In the genomic region with DNA sequence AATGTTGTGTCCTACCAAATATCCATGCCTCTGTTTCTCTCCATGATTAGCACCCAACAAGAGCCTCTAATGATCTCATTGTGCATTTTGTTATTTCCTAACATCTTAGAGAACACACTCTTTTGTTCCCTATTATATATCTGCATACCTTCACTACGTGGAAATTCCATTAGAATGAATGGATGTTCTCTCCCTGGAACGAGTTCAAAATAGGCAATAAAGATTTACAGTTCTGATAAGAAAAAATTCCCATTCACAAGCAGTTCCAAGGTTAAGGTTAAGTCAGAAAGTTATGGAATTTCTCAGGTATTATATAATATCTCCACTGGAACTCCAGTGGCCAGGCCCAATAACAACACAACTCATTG, we compare ENCODE assay signal across 23 cellular contexts.
A peak's percentile ranks its signal among the peaks of the same experiment; 100 is the strongest.
DNase-seq lines count a peak whose midpoint lies in the region; ATAC-seq and TF ChIP-seq lines count a peak whose summit lies in the region.
"Had no signal": no experiment of that assay in that cellular context is flagged by ENCODE, and none has a peak within 500 bp of the region (broad histone marks: within the 10 kb centered on the region; RNA-seq: fewer than 3 reads in every experiment).

No MANE protein-coding gene starts in this region.

- DNase-seq in EH (ENCODE audit: low read depth) (peak; percentile 7), PC-3 (peak; percentile 72), dermis blood vessel endothelial cell (peak; percentile 46), renal cortical epithelial cell (ENCODE audit: low read depth) (peak; percentile 31), sigmoid colon (no peak), iPS-NIHi7 (ENCODE audit: extremely low spot score) (no peak)
- no peak for DNase-seq in activated CD8-positive, alpha-beta T cell treated with anti-CD3 and anti-CD28 coated beads, Interleukin-2, amount 10 ng/mL, durations not matched to agents 7 days and 5 days
- DNase-seq: activated CD4-positive, CD25-positive, alpha-beta regulatory T cell treated with anti-CD3 and anti-CD28 coated beads, Interleukin-2, amount 50 U/mL, for 72 hours; activated naive CD4-positive, alpha-beta T cell treated with anti-CD3 and anti-CD28 coated beads for 36 hours; activated T-cell treated with anti-CD3 and anti-CD28 coated beads, Interleukin-2, amount 50 U/mL, for 4 hours; anterior cingulate cortex; C1 segment of cervical spinal cord; effector memory CD4-positive, alpha-beta T cell; mesenchymal stem cell; MV-4-11; naive thymus-derived CD4-positive, alpha-beta T cell; NCI-H187 treated with DMSO at 0.1 percent for 48 hours; NCI-H748 treated with DMSO at 0.1 percent for 48 hours; stimulated activated CD4-positive, alpha-beta T cell treated with anti-CD3 and anti-CD28 coated beads, Interleukin-12 subunit alpha, Interleukin-12 subunit beta, amount 100 ng/mL, for 4 hours; stomach; T-cell had no signal

- TF ChIP-seq CTCF in PC-3 (conservative IDR thresholded peaks at IDR 0.05; ENCODE audit: low read depth, low read length) (no peak), sigmoid colon (IDR thresholded peaks at IDR 0.05) (no peak)

- H3K36me3 ChIP-seq in PC-3 (ENCODE audit: low read depth, low read length) (no peaks in the 10 kb centered on the region), sigmoid colon (no peaks in the 10 kb centered on the region)
- H3K36me3 ChIP-seq: stomach had no signal

- no peak overlapping the region for H3K9ac ChIP-seq in PC-3 (ENCODE audit: low read length)

- intact Hi-C loops in PC-3 (cut with micrococcal nuclease) (no loop called here), sigmoid colon (cut with DNase I) (no loop called here)

- no peaks in the 10 kb centered on the region for H3K36me3 Mint-ChIP-seq in activated CD8-positive, alpha-beta T cell treated with anti-CD3 and anti-CD28 coated beads, Interleukin-2, amount 10 ng/mL, durations not matched to agents 7 days and 5 days (ENCODE audit: low read depth)
- H3K36me3 Mint-ChIP-seq: naive thymus-derived CD4-positive, alpha-beta T cell; T-cell had no signal

- no peaks in the 10 kb centered on the region for H3F3A ChIP-seq in PC-3 (ENCODE audit: low read length, unreplicated experiment)

- H3K27ac ChIP-seq in PC-3 (ENCODE audit: low read length) (no peak overlapping the region), sigmoid colon (no peak overlapping the region)
- H3K27ac ChIP-seq: stomach had no signal

- no peaks in the 10 kb centered on the region for H3K79me2 ChIP-seq in PC-3 (ENCODE audit: low read length)

- no peaks in the 10 kb centered on the region for H3K9me2 ChIP-seq in PC-3 (replicated peaks; ENCODE audit: low read length)

- no TSS peak for BruUV-seq in PC-3 (replicated peaks; lab: Mats Ljungman, UMichigan)

- H3K9me3 ChIP-seq in PC-3 (ENCODE audit: low read length) (no peaks in the 10 kb centered on the region), sigmoid colon (no peaks in the 10 kb centered on the region)
- H3K9me3 ChIP-seq: stomach had no signal

- H3K4me1 ChIP-seq in PC-3 (ENCODE audit: insufficient read depth, low read length) (peaks cover 11% of the 10 kb centered on the region), sigmoid colon (no peaks in the 10 kb centered on the region)

- no peak overlapping the region for H3K4me3 Mint-ChIP-seq in activated CD8-positive, alpha-beta T cell treated with anti-CD3 and anti-CD28 coated beads, Interleukin-2, amount 10 ng/mL, durations not matched to agents 7 days and 5 days
- H3K4me3 Mint-ChIP-seq: activated naive CD4-positive, alpha-beta T cell treated with anti-CD3 and anti-CD28 coated beads for 36 hours; activated T-cell treated with anti-CD3 and anti-CD28 coated beads, Interleukin-2, amount 50 U/mL, for 4 hours; naive thymus-derived CD4-positive, alpha-beta T cell; T-cell had no signal

- CTCF ChIA-PET in PC-3 (lab: Charles Lee): no interaction called here
- CTCF ChIA-PET in activated CD8-positive, alpha-beta T cell treated with anti-CD3 and anti-CD28 coated beads, Interleukin-2, amount 10 ng/mL, durations not matched to agents 7 days and 5 days (lab: Charles Lee): no interaction called here

- H4K20me1 ChIP-seq in PC-3 (ENCODE audit: low read length): no peaks in the 10 kb centered on the region

- no peak overlapping the region for H3K27ac Mint-ChIP-seq in activated CD8-positive, alpha-beta T cell treated with anti-CD3 and anti-CD28 coated beads, Interleukin-2, amount 10 ng/mL, durations not matched to agents 7 days and 5 days
- H3K27ac Mint-ChIP-seq: activated naive CD4-positive, alpha-beta T cell treated with anti-CD3 and anti-CD28 coated beads for 36 hours; naive thymus-derived CD4-positive, alpha-beta T cell; T-cell had no signal

- POLR2A ChIA-PET in PC-3 (lab: Charles Lee; ENCODE audit: unreplicated experiment): no interaction called here
- POLR2A ChIA-PET in activated CD8-positive, alpha-beta T cell treated with anti-CD3 and anti-CD28 coated beads, Interleukin-2, amount 10 ng/mL, durations not matched to agents 7 days and 5 days (lab: Charles Lee): interaction anchor here (0.7 kb wide), 1 partner anchor 434 kb away, joined by 4 read pairs; no protein-coding TSS in a partner anchor

- ATAC-seq in PC-3 (no peak), GM21717 (IDR thresholded peaks at IDR 0.05; ENCODE audit: unreplicated experiment) (no peak)
- ATAC-seq in activated CD8-positive, alpha-beta T cell treated with anti-CD3 and anti-CD28 coated beads, Interleukin-2, amount 10 ng/mL, durations not matched to agents 7 days and 5 days: no peak
- ATAC-seq: activated T-cell treated with anti-CD3 and anti-CD28 coated beads, Interleukin-2, amount 50 U/mL, for 4 hours; K562; naive thymus-derived CD4-positive, alpha-beta T cell; T-cell had no signal

- H2AFZ ChIP-seq in PC-3 (ENCODE audit: low read length): no peak overlapping the region

- H3K4me3 ChIP-seq in PC-3 (ENCODE audit: low read length): no peak overlapping the region
- no peak overlapping the region for H3K4me3 ChIP-seq in sigmoid colon
- H3K4me3 ChIP-seq: K562, stomach had no signal

- no peak overlapping the region for H3K4me2 ChIP-seq in PC-3 (ENCODE audit: low read length)

- TF ChIP-seq EP300 in sigmoid colon (IDR thresholded peaks at IDR 0.05): no peak

- H3K27me3 ChIP-seq in PC-3 (ENCODE audit: low read length) (no peaks in the 10 kb centered on the region), sigmoid colon (no peaks in the 10 kb centered on the region)
- H3K27me3 ChIP-seq: stomach had no signal

- no peak for TF ChIP-seq POLR2A in sigmoid colon (IDR thresholded peaks at IDR 0.05)

- peaks cover 7% of the 10 kb centered on the region for H3K27me3 Mint-ChIP-seq in activated CD8-positive, alpha-beta T cell treated with anti-CD3 and anti-CD28 coated beads, Interleukin-2, amount 10 ng/mL, durations not matched to agents 7 days and 5 days (ENCODE audit: low read depth)

- H3K4me1 Mint-ChIP-seq in activated CD8-positive, alpha-beta T cell treated with anti-CD3 and anti-CD28 coated beads, Interleukin-2, amount 10 ng/mL, durations not matched to agents 7 days and 5 days (ENCODE audit: low read depth): no peaks in the 10 kb centered on the region
- H3K4me1 Mint-ChIP-seq: naive thymus-derived CD4-positive, alpha-beta T cell; T-cell had no signal

- H3K9me3 Mint-ChIP-seq in activated CD8-positive, alpha-beta T cell treated with anti-CD3 and anti-CD28 coated beads, Interleukin-2, amount 10 ng/mL, durations not matched to agents 7 days and 5 days (ENCODE audit: insufficient read depth): no peaks in the 10 kb centered on the region
- H3K9me3 Mint-ChIP-seq: activated naive CD4-positive, alpha-beta T cell treated with anti-CD3 and anti-CD28 coated beads for 36 hours; activated T-cell treated with anti-CD3 and anti-CD28 coated beads, Interleukin-2, amount 50 U/mL, for 4 hours; naive thymus-derived CD4-positive, alpha-beta T cell; T-cell had no signal

- WGBS in sigmoid colon, 2 donors: 12 to 52% methylated on average over 2 of the region's 2 CpGs

Comparison
In these comparisons a context has a peak if more than half of its experiments do, and no peak if none do; other contexts are left out.
1. DNase-seq: peak in EH (single experiment), PC-3 (single experiment), dermis blood vessel endothelial cell (single experiment) and renal cortical epithelial cell (single experiment); none in activated CD8-positive, alpha-beta T cell treated with anti-CD3 and anti-CD28 coated beads, Interleukin-2, amount 10 ng/mL, durations not matched to agents 7 days and 5 days (single experiment), sigmoid colon (single experiment) and iPS-NIHi7 (single experiment).